In the genomic region with DNA sequence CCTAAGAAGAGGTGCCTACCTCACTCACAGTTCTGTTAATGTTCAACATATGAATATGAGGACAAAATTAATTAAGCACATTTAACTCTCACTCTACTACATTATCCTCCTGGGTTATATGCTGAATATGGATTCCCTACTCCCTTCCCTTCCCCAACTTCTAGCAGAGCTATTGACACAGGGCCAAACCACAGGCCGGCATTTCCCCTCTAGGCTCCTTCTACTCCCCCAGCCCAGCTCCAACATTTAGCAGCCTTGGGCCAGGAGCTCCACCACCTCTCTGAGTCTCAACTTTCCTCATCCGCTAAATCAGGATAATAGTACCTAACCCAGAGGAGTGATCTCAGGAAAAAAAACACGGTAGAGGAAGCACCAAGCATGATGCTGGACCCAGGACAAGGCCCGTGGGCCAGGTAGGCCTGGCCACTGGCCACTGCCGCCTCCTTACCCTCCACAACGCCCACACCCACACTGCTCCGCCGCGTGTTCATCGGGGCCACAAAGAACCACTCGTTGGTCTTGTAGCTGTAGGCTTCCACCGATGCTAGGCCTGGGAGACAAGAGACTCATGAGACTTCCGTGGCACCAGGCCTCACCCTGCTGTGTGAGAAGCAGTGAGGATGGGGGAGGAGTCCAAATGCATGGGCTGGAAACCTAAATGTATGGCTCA, we compare ENCODE assay signal across 16 cellular contexts.
DNase-seq lines count a peak whose midpoint lies in the region; ATAC-seq and TF ChIP-seq lines count a peak whose summit lies in the region.
"Had no signal": no experiment of that assay in that cellular context is flagged by ENCODE, and none has a peak within 500 bp of the region (broad histone marks: within the 10 kb centered on the region; RNA-seq: fewer than 3 reads in every experiment).

No MANE protein-coding gene starts in this region.

- no peaks in the 10 kb centered on the region for H4K20me1 ChIP-seq in osteoblast (ENCODE audit: insufficient read depth, low read length)

- H3K27me3 ChIP-seq in endodermal cell (ENCODE audit: control insufficient read depth, insufficient read depth, low read length, poor library complexity, severe bottlenecking): no peaks in the 10 kb centered on the region
- no peaks in the 10 kb centered on the region for H3K27me3 ChIP-seq in thyroid gland
- no peaks in the 10 kb centered on the region for H3K27me3 ChIP-seq in osteoblast (ENCODE audit: insufficient read depth, low read length)
- no peaks in the 10 kb centered on the region for H3K27me3 ChIP-seq in CD8-positive, alpha-beta T cell (ENCODE audit: insufficient read depth, low read length)

- no peak overlapping the region for H3K4me3 ChIP-seq in endodermal cell (ENCODE audit: low read length)
- no peak overlapping the region for H3K4me3 ChIP-seq in thyroid gland (replicated peaks in 1 of 3)
- H3K4me3 ChIP-seq in osteoblast (ENCODE audit: insufficient read depth, low read length): no peak overlapping the region
- H3K4me3 ChIP-seq in CD8-positive, alpha-beta T cell (ENCODE audit: low read depth, low read length): no peak overlapping the region
- H3K4me3 ChIP-seq: GM23248 had no signal

- ATAC-seq in CD8-positive, alpha-beta T cell: no peak
- ATAC-seq: HepG2 had no signal

- H2AFZ ChIP-seq in osteoblast (ENCODE audit: low read length): no peak overlapping the region
- H2AFZ ChIP-seq: GM23248 had no signal

- 90 to 95% methylated on average over 4 to 13 of the region's 13 CpGs for WGBS in endodermal cell (ENCODE audit: insufficient coverage in 1 of 2, insufficient read length in 1 of 2), 2 experiments
- 95 to 96% methylated on average over 13 of the region's 13 CpGs for WGBS in thyroid gland, 2 donors

- H3K9ac ChIP-seq in endodermal cell (ENCODE audit: extremely low read depth, low read length, poor library complexity, severe bottlenecking): no peak overlapping the region
- H3K9ac ChIP-seq: GM23248 had no signal

- H3K36me3 ChIP-seq in endodermal cell (ENCODE audit: control insufficient read depth, insufficient read depth, low read length): no peaks in the 10 kb centered on the region
- no peaks in the 10 kb centered on the region for H3K36me3 ChIP-seq in thyroid gland
- H3K36me3 ChIP-seq in osteoblast (ENCODE audit: insufficient read depth, low read length): no peaks in the 10 kb centered on the region
- H3K36me3 ChIP-seq in CD8-positive, alpha-beta T cell (ENCODE audit: insufficient read depth, low read length): peaks cover 14% of the 10 kb centered on the region

- peak; percentile 34 for DNase-seq in activated CD4-positive, alpha-beta T cell treated with anti-CD3 and anti-CD28 coated beads, Interleukin-2, amount 10 ng/mL, durations not matched to agents 24 days and 14 days
- DNase-seq in activated CD4-positive, alpha-beta T cell treated with anti-CD3 and anti-CD28 coated beads, Interleukin-2, amount 50 U/mL, for 1 hour: no peak
- DNase-seq in endodermal cell: no peak
- DNase-seq in thyroid gland: no peak
- no peak for DNase-seq in substantia nigra (lab: John Stamatoyannopoulos, UW)
- no peak for DNase-seq in osteoblast (ENCODE audit: insufficient read length, low spot score, missing footprints)
- no peak for DNase-seq in CD8-positive, alpha-beta T cell
- DNase-seq: Caco-2; CD8-positive, alpha-beta memory T cell; DND-41; GF-D8; GM23248 had no signal

- CTCF ChIA-PET in CD8-positive, alpha-beta T cell (lab: Charles Lee): no interaction called here

- no peak for TF ChIP-seq POLR2A in thyroid gland (IDR thresholded peaks at IDR 0.05)

- no peak overlapping the region for H3K27ac ChIP-seq in endodermal cell (ENCODE audit: low read depth, low read length)
- H3K27ac ChIP-seq in thyroid gland: peak overlapping the region; percentile 20 to 47 (median 30)
- no peak overlapping the region for H3K27ac ChIP-seq in substantia nigra (ENCODE audit: low read depth, low read length, poor library complexity, severe bottlenecking)
- H3K27ac ChIP-seq in osteoblast (ENCODE audit: low read depth, low read length): no peak overlapping the region
- no peak overlapping the region for H3K27ac ChIP-seq in CD8-positive, alpha-beta T cell (ENCODE audit: low read depth, low read length)
- H3K27ac ChIP-seq: 22Rv1, GM23248 had no signal

- H3K4me1 ChIP-seq in endodermal cell (ENCODE audit: control insufficient read depth, insufficient read depth, low read length) (no peaks in the 10 kb centered on the region), thyroid gland (peaks cover 8 to 42% of the 10 kb centered on the region in 2 donors), osteoblast (ENCODE audit: insufficient read depth, low read length) (peaks cover 3% of the 10 kb centered on the region)
- no peaks in the 10 kb centered on the region for H3K4me1 ChIP-seq in CD8-positive, alpha-beta T cell (ENCODE audit: insufficient read depth, low read length)
- H3K4me1 ChIP-seq: Caco-2 had no signal

- no peaks in the 10 kb centered on the region for H3K9me3 Mint-ChIP-seq in activated CD4-positive, alpha-beta T cell treated with anti-CD3 and anti-CD28 coated beads, Interleukin-2, amount 10 ng/mL, durations not matched to agents 24 days and 14 days
- H3K9me3 Mint-ChIP-seq in endodermal cell (peaks cover 2% of the 10 kb centered on the region), nephron (peaks cover 6% of the 10 kb centered on the region)
- no peaks in the 10 kb centered on the region for H3K9me3 Mint-ChIP-seq in CD8-positive, alpha-beta T cell
- H3K9me3 Mint-ChIP-seq: CD8-positive, alpha-beta memory T cell had no signal

- H3K4me1 Mint-ChIP-seq in activated CD4-positive, alpha-beta T cell treated with anti-CD3 and anti-CD28 coated beads, Interleukin-2, amount 10 ng/mL, durations not matched to agents 24 days and 14 days: no peaks in the 10 kb centered on the region
- peaks cover 7% of the 10 kb centered on the region for H3K4me1 Mint-ChIP-seq in endodermal cell
- H3K4me1 Mint-ChIP-seq in nephron: peaks cover 17% of the 10 kb centered on the region
- no peaks in the 10 kb centered on the region for H3K4me1 Mint-ChIP-seq in CD8-positive, alpha-beta T cell (ENCODE audit: low read depth)
- H3K4me1 Mint-ChIP-seq: CD14-positive monocyte; CD8-positive, alpha-beta memory T cell had no signal

- no peaks in the 10 kb centered on the region for H3K79me2 ChIP-seq in osteoblast (ENCODE audit: insufficient read depth, low read length)

- intact Hi-C loops in activated CD4-positive, alpha-beta T cell treated with anti-CD3 and anti-CD28 coated beads, Interleukin-2, amount 10 ng/mL, durations not matched to agents 24 days and 14 days (cut with micrococcal nuclease): no loop called here
- intact Hi-C loops in thyroid gland (cut with DNase I): no loop called here
- intact Hi-C loops in CD8-positive, alpha-beta T cell (cut with DNase I, micrococcal nuclease): no loop called here

- no peak for TF ChIP-seq CTCF in endodermal cell (conservative IDR thresholded peaks at IDR 0.05)
- TF ChIP-seq CTCF in nephron (IDR thresholded peaks at IDR 0.05; ENCODE audit: unreplicated experiment in 3 of 3): no peak
- TF ChIP-seq CTCF in thyroid gland (IDR thresholded peaks at IDR 0.05): no peak
- TF ChIP-seq CTCF in osteoblast (IDR thresholded peaks at IDR 0.05; ENCODE audit: extremely low read depth, low read depth, low read length): no peak
- no peak for TF ChIP-seq CTCF in CD8-positive, alpha-beta T cell (IDR thresholded peaks at IDR 0.05)

- H3K36me3 Mint-ChIP-seq in activated CD4-positive, alpha-beta T cell treated with anti-CD3 and anti-CD28 coated beads, Interleukin-2, amount 10 ng/mL, durations not matched to agents 24 days and 14 days (ENCODE audit: low read depth): no peaks in the 10 kb centered on the region
- H3K36me3 Mint-ChIP-seq in endodermal cell (ENCODE audit: low read depth) (peaks cover 44% of the 10 kb centered on the region), nephron (ENCODE audit: low read depth) (peaks cover 48% of the 10 kb centered on the region)
- H3K36me3 Mint-ChIP-seq in CD8-positive, alpha-beta T cell: peaks cover 69% of the 10 kb centered on the region

- no peak overlapping the region for H3K27ac Mint-ChIP-seq in activated CD4-positive, alpha-beta T cell treated with anti-CD3 and anti-CD28 coated beads, Interleukin-2, amount 10 ng/mL, durations not matched to agents 24 days and 14 days
- H3K27ac Mint-ChIP-seq in endodermal cell (peak overlapping the region; percentile 53), nephron (peak overlapping the region; percentile 64 to 86 (median 74))
- H3K27ac Mint-ChIP-seq in CD8-positive, alpha-beta T cell: no peak overlapping the region
- H3K27ac Mint-ChIP-seq: CD14-positive monocyte had no signal

- H3K9me3 ChIP-seq in endodermal cell (ENCODE audit: control insufficient read depth, low read length): no peaks in the 10 kb centered on the region
- H3K9me3 ChIP-seq in thyroid gland: no peaks in the 10 kb centered on the region
- H3K9me3 ChIP-seq in osteoblast (ENCODE audit: low read depth, low read length): peaks cover 4% of the 10 kb centered on the region
- H3K9me3 ChIP-seq in CD8-positive, alpha-beta T cell (ENCODE audit: low read length): no peaks in the 10 kb centered on the region

- POLR2A ChIA-PET in CD8-positive, alpha-beta T cell (lab: Charles Lee): no interaction called here

- H3K27me3 Mint-ChIP-seq in activated CD4-positive, alpha-beta T cell treated with anti-CD3 and anti-CD28 coated beads, Interleukin-2, amount 10 ng/mL, durations not matched to agents 24 days and 14 days: no peaks in the 10 kb centered on the region
- H3K27me3 Mint-ChIP-seq in endodermal cell (ENCODE audit: insufficient read depth): no peaks in the 10 kb centered on the region
- no peaks in the 10 kb centered on the region for H3K27me3 Mint-ChIP-seq in nephron (ENCODE audit: low read depth)
- H3K27me3 Mint-ChIP-seq in CD8-positive, alpha-beta T cell (ENCODE audit: low read depth): no peaks in the 10 kb centered on the region
- H3K27me3 Mint-ChIP-seq: CD8-positive, alpha-beta memory T cell had no signal

- no peak overlapping the region for H3K4me2 ChIP-seq in osteoblast (ENCODE audit: insufficient read depth, low read length)

- no peak overlapping the region for H3K4me3 Mint-ChIP-seq in activated CD4-positive, alpha-beta T cell treated with anti-CD3 and anti-CD28 coated beads, Interleukin-2, amount 10 ng/mL, durations not matched to agents 24 days and 14 days
- H3K4me3 Mint-ChIP-seq in endodermal cell (no peak overlapping the region), nephron (no peak overlapping the region)
- H3K4me3 Mint-ChIP-seq in CD8-positive, alpha-beta T cell: no peak overlapping the region
- H3K4me3 Mint-ChIP-seq: CD14-positive monocyte; CD8-positive, alpha-beta memory T cell had no signal

Comparison
In these comparisons a context has a peak if more than half of its experiments do, and no peak if none do; other contexts are left out.
1. H3K27ac Mint-ChIP-seq: peak in endodermal cell (single experiment) and nephron (3 of 3); none in activated CD4-positive, alpha-beta T cell treated with anti-CD3 and anti-CD28 coated beads, Interleukin-2, amount 10 ng/mL, durations not matched to agents 24 days and 14 days (single experiment) and CD8-positive, alpha-beta T cell (single experiment).
2. H3K27ac ChIP-seq: peak in thyroid gland (3 of 3); none in endodermal cell (single experiment), substantia nigra (single experiment), osteoblast (single experiment) and CD8-positive, alpha-beta T cell (single experiment).